ENCODE assay signal across 8 cellular contexts in the genomic region with DNA sequence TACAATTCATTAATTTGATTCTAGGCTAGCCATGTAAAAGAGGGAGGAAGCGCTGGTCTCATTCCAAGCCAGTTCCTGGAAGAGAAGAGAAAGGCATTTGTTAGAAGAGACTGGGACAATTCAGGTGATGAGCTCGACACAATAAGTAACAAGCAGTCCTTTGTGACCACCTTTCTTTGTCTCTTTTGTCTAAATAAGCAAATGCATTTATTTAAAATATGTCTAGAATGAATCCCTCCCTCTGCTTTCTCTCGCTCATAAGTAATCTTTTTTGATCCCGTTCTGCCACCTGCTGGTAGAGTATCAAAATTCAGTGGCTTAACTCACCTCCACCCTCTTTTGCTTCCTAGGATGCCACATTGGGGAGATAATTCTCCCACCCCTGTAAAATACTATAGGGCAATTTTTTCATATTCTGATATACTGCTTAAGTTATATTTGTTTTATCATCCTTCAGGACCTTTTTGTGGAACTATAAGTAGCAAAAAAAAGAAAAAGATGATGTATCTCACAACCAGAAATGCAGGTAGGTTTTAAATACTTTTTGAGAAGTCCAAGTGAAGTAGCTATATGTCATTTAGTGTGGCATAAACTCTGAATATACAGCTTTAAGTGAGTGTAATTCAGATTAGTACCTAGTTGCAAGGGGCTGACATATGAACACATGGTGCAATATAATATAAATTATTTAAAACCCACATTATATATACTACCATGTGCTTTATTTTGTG.
DNase-seq lines count a peak whose midpoint lies in the region; ATAC-seq and TF ChIP-seq lines count a peak whose summit lies in the region.

No MANE protein-coding gene starts in this region.

- no peaks in the 10 kb centered on the region for H3K9me3 Mint-ChIP-seq in T-helper 2 cell treated with Interferon-gamma antibody and Interleukin-4, amounts not matched to agents 5 μg/mL and 100 μg/mL, for 36 hours
- no peaks in the 10 kb centered on the region for H3K9me3 Mint-ChIP-seq in chondrocyte (ENCODE audit: low read depth)

- ATAC-seq in GM21619 (IDR thresholded peaks at IDR 0.05; ENCODE audit: unreplicated experiment) (peak; percentile 60), HG02970 (IDR thresholded peaks at IDR 0.05; ENCODE audit: low FRiP score, unreplicated experiment) (no peak)

- no peaks in the 10 kb centered on the region for H3K36me3 Mint-ChIP-seq in T-helper 2 cell treated with Interferon-gamma antibody and Interleukin-4, amounts not matched to agents 5 μg/mL and 100 μg/mL, for 36 hours (ENCODE audit: low read depth)
- no peaks in the 10 kb centered on the region for H3K36me3 Mint-ChIP-seq in chondrocyte (ENCODE audit: low read depth)

- no peak overlapping the region for H3K27ac Mint-ChIP-seq in T-helper 2 cell treated with Interferon-gamma antibody and Interleukin-4, amounts not matched to agents 5 μg/mL and 100 μg/mL, for 36 hours
- H3K27ac Mint-ChIP-seq in chondrocyte (ENCODE audit: unreplicated experiment), result no peak overlapping the region

- peak; percentile 91 for TF ChIP-seq CTCF in chondrocyte (IDR thresholded peaks at IDR 0.05)

- DNase-seq in COLO668 (lab: John Stamatoyannopoulos, UW; ENCODE audit: unreplicated experiment) (peak; percentile 67), NCI-H1694 treated with DMSO at 0.1 percent for 48 hours (lab: John Stamatoyannopoulos, UW) (peak; percentile 70), chondrocyte (ENCODE audit: low spot score) (no peak), lung microvascular endothelial cell (ENCODE audit: low read depth in 2 of 2) (peak; percentile 65 to 73), stromal cell of bone marrow (ENCODE audit: low read depth) (peak; percentile 33)
- DNase-seq in T-helper 2 cell treated with Interferon-gamma antibody and Interleukin-4, amounts not matched to agents 5 μg/mL and 100 μg/mL, for 36 hours (ENCODE audit: low spot score), result peak; percentile 15

- H3K27me3 Mint-ChIP-seq in T-helper 2 cell treated with Interferon-gamma antibody and Interleukin-4, amounts not matched to agents 5 μg/mL and 100 μg/mL, for 36 hours (ENCODE audit: low read depth), result no peaks in the 10 kb centered on the region
- no peaks in the 10 kb centered on the region for H3K27me3 Mint-ChIP-seq in chondrocyte (ENCODE audit: low read depth)

- no peak overlapping the region for H3K4me3 Mint-ChIP-seq in T-helper 2 cell treated with Interferon-gamma antibody and Interleukin-4, amounts not matched to agents 5 μg/mL and 100 μg/mL, for 36 hours
- H3K4me3 Mint-ChIP-seq in chondrocyte (ENCODE audit: unreplicated experiment), result no peak overlapping the region

- H3K4me1 Mint-ChIP-seq in T-helper 2 cell treated with Interferon-gamma antibody and Interleukin-4, amounts not matched to agents 5 μg/mL and 100 μg/mL, for 36 hours (ENCODE audit: low read depth), result peaks cover 6% of the 10 kb centered on the region
- peaks cover 9% of the 10 kb centered on the region for H3K4me1 Mint-ChIP-seq in chondrocyte (ENCODE audit: low read depth)
